13 cellular contexts compared by ENCODE assay signal in the genomic region with DNA sequence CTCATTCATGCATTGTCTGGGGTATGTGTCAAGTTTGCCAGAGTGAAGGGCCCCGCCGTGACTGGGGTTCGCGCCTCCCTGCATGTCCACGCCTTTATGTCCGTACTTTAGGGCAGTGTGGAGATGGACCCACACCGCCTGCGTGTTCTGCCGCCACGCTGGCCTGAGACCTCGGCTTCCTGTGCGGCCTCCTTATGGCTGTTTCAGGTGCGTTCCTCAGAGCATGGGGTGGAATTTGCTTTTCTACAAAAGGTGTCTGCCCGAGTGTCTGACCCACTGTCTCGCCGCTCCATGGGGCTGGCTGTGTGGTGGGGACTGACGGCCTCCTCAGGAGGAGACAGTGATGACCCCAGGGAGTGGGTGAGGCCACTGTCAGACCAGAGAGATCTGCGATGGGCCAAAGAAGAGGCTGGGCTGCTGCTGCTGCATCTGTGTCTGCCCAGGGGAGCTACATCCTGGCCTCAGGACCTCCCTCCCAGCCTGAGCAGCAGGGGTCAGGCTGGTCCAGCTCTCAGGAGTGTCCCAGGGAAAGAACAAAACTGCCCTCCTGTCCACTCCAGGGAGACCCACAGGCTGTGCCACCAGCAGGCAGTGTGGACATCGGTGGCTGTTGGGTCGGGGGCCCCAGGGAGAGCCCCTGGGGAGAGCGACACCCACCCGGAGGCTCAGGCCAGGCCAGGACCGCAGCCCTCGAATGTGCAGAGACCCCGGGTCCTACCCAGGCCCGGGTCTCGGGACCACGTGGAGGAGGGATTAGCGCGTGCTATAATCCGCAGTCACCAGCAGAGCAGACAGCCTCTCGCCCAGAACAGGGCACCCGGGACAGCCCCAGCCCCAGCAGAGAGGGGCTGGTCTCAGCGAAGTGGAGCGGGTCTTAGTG. TPM values are rescaled to one million over a fixed set of nuclear protein-coding genes. Genes with fewer than 3 reads are reported as not detected.
DNase-seq lines count a peak whose midpoint lies in the region; ATAC-seq, FAIRE-seq and TF ChIP-seq lines count a peak whose summit lies in the region.
"Had no signal": no experiment of that assay in that cellular context is flagged by ENCODE, and none has a peak within 500 bp of the region (broad histone marks: within the 10 kb centered on the region; RNA-seq: fewer than 3 reads in every experiment).

No MANE protein-coding gene starts in this region.

- POLR2A ChIA-PET in CD8-positive, alpha-beta T cell (lab: Charles Lee): no interaction called here
- POLR2A ChIA-PET in PC-9 (lab: Charles Lee; ENCODE audit: unreplicated experiment) (no interaction called here), H1 (lab: Charles Lee; ENCODE audit: partially characterized antibody) (interaction anchor here (0.9 kb wide), 1 partner anchor 277 kb away, joined by 3 read pairs; no protein-coding TSS in a partner anchor)

- no peaks in the 10 kb centered on the region for H3K9me3 Mint-ChIP-seq in CD8-positive, alpha-beta T cell

- H3K4me2 ChIP-seq in PC-9: peak overlapping the region; percentile 34; the same call in 1 of the 2 replicates
- no peak overlapping the region for H3K4me2 ChIP-seq in H1 (ENCODE audit: insufficient read depth in 1 of 2, low read depth in 2 of 2, low read length in 2 of 2)

- no peak overlapping the region; the same call in 1 of the 2 replicates for H2BK20ac ChIP-seq in H1 (ENCODE audit: low read length)

- peak overlapping the region; percentile 73 for H3K4me3 Mint-ChIP-seq in CD8-positive, alpha-beta T cell

- TF ChIP-seq POLR2A in H1 (IDR thresholded peaks at IDR 0.05; ENCODE audit: control extremely low read depth in 1 of 2, low read depth in 2 of 2, low read length in 2 of 2): no peak

- H2BK5ac ChIP-seq in H1 (ENCODE audit: low read depth, low read length): peak overlapping the region; percentile 45; the same call in 1 of the 2 replicates

- H3K4ac ChIP-seq in H1 (replicated peaks; ENCODE audit: insufficient read length, low read depth, low read length): no peak overlapping the region

- H3K56ac ChIP-seq in H1 (replicated peaks; ENCODE audit: insufficient read length, low read depth, low read length): no peak overlapping the region

- WGBS in H1 (ENCODE audit: extremely low coverage in 1 of 2, insufficient coverage in 1 of 2, insufficient read length in 1 of 2, insufficient replicate concordance in 2 of 2, low coverage in 1 of 2, low lambda C conversion rate in 2 of 2, missing lambda C conversion rate in 1 of 2), 2 experiments: 92% methylated on average over 32 of the region's 35 CpGs; no CpG with 5 or more reads in 1 of the 2 experiments

- H4K8ac ChIP-seq in H1 (ENCODE audit: extremely low read depth, insufficient read depth, low read length): peak overlapping the region; percentile 35

- peaks cover 3% of the 10 kb centered on the region for H3K36me3 Mint-ChIP-seq in CD8-positive, alpha-beta T cell

- peaks cover 37% of the 10 kb centered on the region for H3K4me1 Mint-ChIP-seq in CD8-positive, alpha-beta T cell (ENCODE audit: low read depth)

- peak overlapping the region; percentile 46; the same call in 1 of the 2 replicates for H2BK12ac ChIP-seq in H1 (ENCODE audit: low read depth, low read length)

- peaks cover 4% of the 10 kb centered on the region; the same call in 1 of the 2 replicates for H3K23me2 ChIP-seq in H1 (ENCODE audit: low read depth, low read length)

- H2BK15ac ChIP-seq in H1 (ENCODE audit: low read length): no peak overlapping the region

- intact Hi-C loops in CD8-positive, alpha-beta T cell (cut with DNase I, micrococcal nuclease): loop anchor here in 1 of 2 experiments (1.0 to 5.0 kb wide), 2 partner anchors 74 to 215 kb away; no protein-coding TSS in a partner anchor
- intact Hi-C loops in PC-9 (cut with micrococcal nuclease; ENCODE audit: unreplicated experiment) (loop anchor here (5.0 kb wide), 1 partner anchor 40 kb away; no protein-coding TSS in a partner anchor), posterior vena cava (cut with DNase I) (no loop called here)

- no peak overlapping the region for H3K18ac ChIP-seq in H1 (ENCODE audit: extremely low read depth, low read length)

- H3K36me3 ChIP-seq in CD8-positive, alpha-beta T cell (ENCODE audit: insufficient read depth, low read length): no peaks in the 10 kb centered on the region
- H3K36me3 ChIP-seq in PC-9 (ENCODE audit: low read depth) (no peaks in the 10 kb centered on the region), H1 (ENCODE audit: control insufficient read depth in 2 of 4, insufficient read depth in 4 of 4, low read length in 3 of 4) (no peaks in the 10 kb centered on the region)
- H3K36me3 ChIP-seq: brain microvascular endothelial cell had no signal

- H4K91ac ChIP-seq in H1 (replicated peaks; ENCODE audit: insufficient read length, low read length): peak overlapping the region; percentile 17

- H3K27ac ChIP-seq in CD8-positive, alpha-beta T cell (ENCODE audit: low read depth, low read length): no peak overlapping the region
- H3K27ac ChIP-seq in PC-9 (peak overlapping the region; percentile 57; the same call in 1 of the 2 replicates), H1 (ENCODE audit: low read depth, low read length) (no peak overlapping the region)
- H3K27ac ChIP-seq: brain microvascular endothelial cell, VCaP had no signal

- peak overlapping the region; percentile 89 for H3K27ac Mint-ChIP-seq in CD8-positive, alpha-beta T cell

- H3K79me1 ChIP-seq in H1 (ENCODE audit: low read depth, low read length): no peaks in the 10 kb centered on the region

- no peak for TF ChIP-seq RAD21 in H1 (IDR thresholded peaks at IDR 0.05 in 1 of 2, conservative IDR thresholded peaks at IDR 0.05 in 1 of 2; ENCODE audit: low read depth in 2 of 2, low read length in 2 of 2)

- H3K79me2 ChIP-seq in PC-9 (ENCODE audit: low read depth): no peaks in the 10 kb centered on the region
- H3K79me2 ChIP-seq in H1 (ENCODE audit: control insufficient read depth in 1 of 2, insufficient read depth in 2 of 2, low read length in 2 of 2): no peaks in the 10 kb centered on the region

- no peak for FAIRE-seq in H1 (lab: Jason Lieb, UNC)

- H3K27me3 ChIP-seq in CD8-positive, alpha-beta T cell (ENCODE audit: insufficient read depth, low read length): no peaks in the 10 kb centered on the region
- H3K27me3 ChIP-seq in PC-9 (ENCODE audit: insufficient read depth, low read depth) (no peaks in the 10 kb centered on the region), H1 (replicated peaks in 1 of 4; ENCODE audit: control insufficient read depth in 3 of 4, extremely low read depth in 1 of 4, insufficient read depth in 3 of 4, low read length in 3 of 4) (no peaks in the 10 kb centered on the region; a peak in 1 of 7 replicates)
- H3K27me3 ChIP-seq: brain microvascular endothelial cell had no signal

- H3K27me3 Mint-ChIP-seq in CD8-positive, alpha-beta T cell (ENCODE audit: low read depth): no peaks in the 10 kb centered on the region

- no peak for TF ChIP-seq CTCF in CD8-positive, alpha-beta T cell (IDR thresholded peaks at IDR 0.05)
- TF ChIP-seq CTCF in PC-9 (conservative IDR thresholded peaks at IDR 0.05) (no peak), H1 (IDR thresholded peaks at IDR 0.05; ENCODE audit: control extremely low read depth in 1 of 3, insufficient read depth in 1 of 3, low read depth in 1 of 3, low read length in 3 of 3) (no peak)

- H3K4me1 ChIP-seq in CD8-positive, alpha-beta T cell (ENCODE audit: insufficient read depth, low read length): peaks cover 38% of the 10 kb centered on the region
- H3K4me1 ChIP-seq in PC-9 (replicated peaks; ENCODE audit: insufficient read depth) (peaks cover 11% of the 10 kb centered on the region), H1 (replicated peaks in 1 of 4; ENCODE audit: control insufficient read depth in 3 of 4, insufficient read depth in 4 of 4, low read length in 3 of 4) (peaks cover 0 to 9% (median 1%) of the 10 kb centered on the region in 4 experiments; a peak in 4 of 7 replicates)

- no peak overlapping the region for H4K5ac ChIP-seq in H1 (ENCODE audit: insufficient read length, low read depth, low read length)

- CTCF ChIA-PET in CD8-positive, alpha-beta T cell (lab: Charles Lee): interaction anchor here (2.6 kb wide), 1 partner anchor 44 kb away, joined by 8 read pairs; no protein-coding TSS in a partner anchor
- CTCF ChIA-PET in PC-9 (lab: Charles Lee) (no interaction called here), H1 (lab: Charles Lee; ENCODE audit: partially characterized antibody) (interaction anchor here (0.8 to 1.6 kb wide), 4 partner anchors 24 to 46 kb away, joined by 3 to 7 read pairs (median 4); no protein-coding TSS in a partner anchor)

- no peaks in the 10 kb centered on the region for H3F3A ChIP-seq in PC-9 (ENCODE audit: insufficient read depth, low read depth)

- in situ Hi-C loops in G401 (cut with HindIII; ENCODE audit: low sequenced_read_pairs): no loop called here

- TF ChIP-seq EP300 in H1 (IDR thresholded peaks at IDR 0.05; ENCODE audit: borderline replicate concordance in 1 of 2, low read depth in 2 of 2, low read length in 2 of 2): no peak

- no peak overlapping the region for H2AFZ ChIP-seq in PC-9
- no peak overlapping the region for H2AFZ ChIP-seq in H1 (ENCODE audit: low read length)

- H3K9ac ChIP-seq in H1 (replicated peaks in 1 of 4; ENCODE audit: extremely low read depth in 1 of 4, low read depth in 3 of 4, low read length in 3 of 4): no peak overlapping the region

- no peak overlapping the region for H3K23ac ChIP-seq in H1 (ENCODE audit: insufficient read length)

- no TSS peak for BruUV-seq in PC-9 (replicated peaks; lab: Mats Ljungman, UMichigan)

- H3K9me3 ChIP-seq in CD8-positive, alpha-beta T cell (ENCODE audit: low read length): no peaks in the 10 kb centered on the region
- H3K9me3 ChIP-seq in PC-9 (ENCODE audit: insufficient read depth, low read depth) (no peaks in the 10 kb centered on the region), H1 (ENCODE audit: insufficient read depth in 2 of 2, low read depth in 1 of 2, low read length in 1 of 2) (no peaks in the 10 kb centered on the region)

- peak in 1 of 7 experiments; percentile 10 for DNase-seq in CD8-positive, alpha-beta T cell
- DNase-seq in PC-9 (no peak), H1 (ENCODE audit: low read depth in 1 of 2, low spot score in 2 of 2) (no peak), posterior vena cava (ENCODE audit: low spot score) (peak; percentile 68), G401 (ENCODE audit: low spot score) (no peak)
- DNase-seq: GOT3, NCI-H1105, retina had no signal

- ATAC-seq in CD8-positive, alpha-beta T cell: no peak
- ATAC-seq in GM18511 (IDR thresholded peaks at IDR 0.05; ENCODE audit: unreplicated experiment) (no peak), GM19397 (IDR thresholded peaks at IDR 0.05; ENCODE audit: unreplicated experiment) (no peak), GM18498 (IDR thresholded peaks at IDR 0.05; ENCODE audit: unreplicated experiment) (no peak)

- H3K9me2 ChIP-seq in PC-9 (ENCODE audit: insufficient read depth): no peaks in the 10 kb centered on the region

- H2AK5ac ChIP-seq in H1 (ENCODE audit: low read depth, low read length): no peak overlapping the region

- H3K14ac ChIP-seq in H1 (ENCODE audit: insufficient read length): no peak overlapping the region

- no peaks in the 10 kb centered on the region for H4K20me1 ChIP-seq in PC-9 (ENCODE audit: insufficient read depth)
- H4K20me1 ChIP-seq in H1 (replicated peaks in 1 of 2; ENCODE audit: control insufficient read depth in 1 of 2, insufficient read depth in 2 of 2, low read length in 2 of 2): no peaks in the 10 kb centered on the region

- H3K4me3 ChIP-seq in CD8-positive, alpha-beta T cell (ENCODE audit: low read depth, low read length): no peak overlapping the region
- H3K4me3 ChIP-seq in PC-9 (no peak overlapping the region), H1 (ENCODE audit: extremely low read depth in 1 of 4, insufficient read depth in 2 of 4, low read depth in 3 of 4, low read length in 4 of 4) (no peak overlapping the region)

- no peak overlapping the region for H2BK120ac ChIP-seq in H1 (replicated peaks; ENCODE audit: low read depth, low read length)

RNA-seq across cellular contexts. Expression of gene SLC19A1, which starts 9.8 kb away (rescaled TPM):
- 1 to 10 TPM; 8.8 to 9.0 TPM for total RNA-seq in CD8-positive, alpha-beta T cell
- total RNA-seq in PC-9 (2021): 22.6 and 25.0 TPM in 2 replicates
- total RNA-seq in H1 (2021; fragmentation: NEBNext Ultra II Directional; extraction: Animal tissue kit (Norgen Biotek cat#: 25700)): 31.6 and 33.5 TPM in 2 replicates
- 43.8 and 48.3 TPM in 2 replicates for polyA plus RNA-seq in H1 (2011; rRNA removed)
- polyA plus RNA-seq in H1 (2011; cell fraction: cytosol; rRNA removed): 22.7 TPM
- polyA plus RNA-seq in H1 (2011; cell fraction: nucleus; rRNA removed): 47.4 TPM
- polyA plus RNA-seq in H1 (2012, experiment 1 of 2): 47.5 to 77.8 TPM (median 65.6 TPM) in 4 replicates
- 70.7 TPM for polyA plus RNA-seq in H1 (2012, experiment 2 of 2)
- 40.9 TPM for polyA plus RNA-seq in H1 (2013, experiment 1 of 2)
- polyA plus RNA-seq in H1 (2013, experiment 2 of 2): 42.0 TPM
- polyA minus RNA-seq in H1 (2011; rRNA and poly(A)+ RNA removed): 12.0 and 29.3 TPM in 2 replicates
- polyA minus RNA-seq in H1 (2011; cell fraction: cytosol; rRNA and poly(A)+ RNA removed): 17.7 TPM
- 18.7 TPM for polyA minus RNA-seq in H1 (2011; cell fraction: nucleus; rRNA and poly(A)+ RNA removed)
- 1 to 10 TPM; 4.5 to 6.5 TPM for total RNA-seq in posterior vena cava
- 15.4 and 15.9 TPM in 2 replicates for total RNA-seq in G401 (2014; rRNA removed; shearing (Covaris generic))
